ENCODE assay signal across 11 cellular contexts in genomic region chr20:8272758-8273157, GRCh38.
"Had no signal": no experiment of that assay in that cellular context is flagged by ENCODE, and none has a peak within 500 bp of the region (broad histone marks: within the 10 kb centered on the region; RNA-seq: fewer than 3 reads in every experiment).

No MANE protein-coding gene starts in this region.

- H3K27ac Mint-ChIP-seq: activated CD4-positive, alpha-beta memory T cell treated with anti-CD3 and anti-CD28 coated beads for 36 hours; activated T-cell treated with anti-CD3 and anti-CD28 coated beads, Interleukin-2, amount 50 U/mL, for 24 hours; nephron progenitor cell; stimulated activated effector memory CD8-positive, alpha-beta T cell treated with anti-CD3 and anti-CD28 coated beads, Interleukin-12 subunit alpha, Interleukin-12 subunit beta, amount 100 ng/mL, for 72 hours had no signal

- DNase-seq: activated CD4-positive, alpha-beta memory T cell treated with anti-CD3 and anti-CD28 coated beads for 36 hours; activated CD4-positive, alpha-beta T cell treated with anti-CD3 and anti-CD28 coated beads for 1 hour; activated effector memory CD4-positive, alpha-beta T cell treated with Interleukin-2 at 50 U/mL for 16 hours; activated naive CD4-positive, alpha-beta T cell treated with anti-CD3 and anti-CD28 coated beads, Interleukin-2, amount 50 U/mL, for 16 hours; activated T-cell treated with anti-CD3 and anti-CD28 coated beads, Interleukin-2, amount 50 U/mL, for 24 hours; left colon; lower lobe of right lung; nephron progenitor cell; occipital lobe had no signal

- H3K9me3 Mint-ChIP-seq: activated CD4-positive, alpha-beta memory T cell treated with anti-CD3 and anti-CD28 coated beads for 36 hours; activated T-cell treated with anti-CD3 and anti-CD28 coated beads, Interleukin-2, amount 50 U/mL, for 24 hours; stimulated activated effector memory CD8-positive, alpha-beta T cell treated with anti-CD3 and anti-CD28 coated beads, Interleukin-12 subunit alpha, Interleukin-12 subunit beta, amount 100 ng/mL, for 72 hours had no signal

- H3K4me3 Mint-ChIP-seq: activated CD4-positive, alpha-beta memory T cell treated with anti-CD3 and anti-CD28 coated beads for 36 hours; activated T-cell treated with anti-CD3 and anti-CD28 coated beads, Interleukin-2, amount 50 U/mL, for 24 hours; nephron progenitor cell; stimulated activated effector memory CD8-positive, alpha-beta T cell treated with anti-CD3 and anti-CD28 coated beads, Interleukin-12 subunit alpha, Interleukin-12 subunit beta, amount 100 ng/mL, for 72 hours had no signal

- H3K36me3 Mint-ChIP-seq: activated CD4-positive, alpha-beta memory T cell treated with anti-CD3 and anti-CD28 coated beads for 36 hours; stimulated activated effector memory CD8-positive, alpha-beta T cell treated with anti-CD3 and anti-CD28 coated beads, Interleukin-12 subunit alpha, Interleukin-12 subunit beta, amount 100 ng/mL, for 72 hours had no signal

- ATAC-seq: esophagus mucosa; left colon; lower lobe of right lung; stimulated activated effector memory CD8-positive, alpha-beta T cell treated with anti-CD3 and anti-CD28 coated beads, Interleukin-12 subunit alpha, Interleukin-12 subunit beta, amount 100 ng/mL, for 72 hours had no signal
